ENCODE assay signal across 1 cellular context in the genomic region with DNA sequence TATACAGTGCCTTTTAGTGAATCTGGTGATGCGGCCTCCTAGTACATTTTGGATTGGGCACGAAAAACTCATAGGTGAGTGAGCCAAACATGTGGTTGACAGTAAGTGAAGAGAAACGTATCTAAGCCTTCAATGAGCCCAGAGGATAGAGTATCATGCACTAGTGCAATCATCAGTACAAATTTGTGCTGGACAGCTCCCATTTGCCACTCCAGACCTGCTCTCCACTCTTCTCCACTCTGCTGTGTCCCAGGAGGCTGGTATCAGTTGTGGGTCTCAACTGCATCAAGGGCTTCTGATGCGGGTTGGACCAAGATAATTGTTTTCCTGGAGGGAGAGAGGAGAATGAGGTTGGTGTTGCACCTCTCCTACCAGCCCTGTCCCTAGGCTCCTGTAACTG.
TF ChIP-seq lines count a peak whose summit lies in the region.

No MANE protein-coding gene starts in this region.

TF ChIP-seq in K562, 482 proteins besides CTCF, POLR2A, EP300 and RAD21 (continued from another document):
- no peak for TF ChIP-seq HDAC3 (IDR thresholded peaks at IDR 0.05; ENCODE audit: borderline replicate concordance, partially characterized antibody)
- TF ChIP-seq HDAC2 (IDR thresholded peaks at IDR 0.05): no peak
- no peak for TF ChIP-seq ETV5 (CRISPR knock-in tag; IDR thresholded peaks at IDR 0.05; ENCODE audit: low read depth)
- no peak for TF ChIP-seq RCOR1 (IDR thresholded peaks at IDR 0.05; ENCODE audit: borderline replicate concordance in 1 of 2, low read depth in 2 of 2, low read length in 2 of 2)
- TF ChIP-seq FOXA1 (IDR thresholded peaks at IDR 0.05; ENCODE audit: borderline replicate concordance): no peak
- TF ChIP-seq POLR2B (IDR thresholded peaks at IDR 0.05; ENCODE audit: low read depth, partially characterized antibody): no peak
- TF ChIP-seq ZBTB17 (CRISPR knock-in tag; IDR thresholded peaks at IDR 0.05): no peak
- no peak for TF ChIP-seq ZNF444 (CRISPR knock-in tag; IDR thresholded peaks at IDR 0.05)
- TF ChIP-seq PRPF4 (IDR thresholded peaks at IDR 0.05; ENCODE audit: insufficient read depth, low read depth, low read length, poor library complexity, severe bottlenecking): no peak
